Comparison of ENCODE assay signal across 1 cellular context in genomic region chr20:3686867-3687321, GRCh38.
A peak's percentile ranks its signal among the peaks of the same experiment; 100 is the strongest.
TF ChIP-seq lines count a peak whose summit lies in the region.

No MANE protein-coding gene starts in this region.

TF ChIP-seq in HepG2, 621 proteins besides CTCF, POLR2A, EP300 and RAD21:
- TF ChIP-seq CEBPB (IDR thresholded peaks at IDR 0.05; ENCODE audit: borderline replicate concordance, low read depth, low read length) (peak; percentile 59; the same call in 1 of the 2 replicates), HMG20B (CRISPR knock-in tag; conservative IDR thresholded peaks at IDR 0.05) (no peak), STAG1 (CRISPR knock-in tag; IDR thresholded peaks at IDR 0.05) (peak; percentile 21)
